In genomic region chr21:17512245-17513213, GRCh38 we compare ENCODE assay signal across 8 cellular contexts. TPM values are rescaled to one million over a fixed set of nuclear protein-coding genes. Genes with fewer than 3 reads are reported as not detected.
DNase-seq lines count a peak whose midpoint lies in the region; ATAC-seq, FAIRE-seq and TF ChIP-seq lines count a peak whose summit lies in the region.

Gene CXADR (plus strand): TSS chr21:17513043. CDS start chr21:17513130, 87 bp downstream.

- peak within 1 kb of the TSS; percentile 47 for H3K9ac ChIP-seq in endocrine pancreas (ENCODE audit: control insufficient read depth, insufficient read depth, low read length)

- POLR2A ChIA-PET in A549 (lab: Yijun Ruan, JAX), result interaction anchor here (1.0 kb wide), 2 partner anchors 42 to 58 kb away, joined by 3 read pairs; no protein-coding TSS in a partner anchor

- H3K4me1 ChIP-seq in A549 (peaks cover 9% of the 10 kb centered on the region), endocrine pancreas (ENCODE audit: control insufficient read depth, insufficient read depth, low read length) (no peaks in the 10 kb centered on the region)

- FAIRE-seq in A549 (lab: Jason Lieb, UNC), result no peak

- peak; percentile 40 for TF ChIP-seq CTCF in A549 (IDR thresholded peaks at IDR 0.05)

- peak within 1 kb of the TSS; percentile 94 for H3K4me3 ChIP-seq in A549
- H3K4me3 ChIP-seq in endocrine pancreas (ENCODE audit: control insufficient read depth, insufficient read depth, low read length), result peak within 1 kb of the TSS; percentile 73

- H3K4me2 ChIP-seq in A549, result peak within 1 kb of the TSS; percentile 89

- H3K27me3 ChIP-seq in endocrine pancreas (ENCODE audit: control insufficient read depth, insufficient read depth, low read length), result no peaks in the 10 kb centered on the region

- TF ChIP-seq EP300 in A549 (IDR thresholded peaks at IDR 0.05), result no peak

- WGBS in A549 (ENCODE audit: missing lambda C conversion rate), result 2% methylated on average over 9 of the region's 83 CpGs

- CTCF ChIA-PET in A549 (lab: Yijun Ruan, JAX), result interaction anchor here (0.6 to 2.0 kb wide), 16 partner anchors 9 to 126 kb away, joined by 3 to 8 read pairs (median 4); no protein-coding TSS in a partner anchor

- no peaks in the 10 kb centered on the region for H3K9me3 ChIP-seq in A549
- no peaks in the 10 kb centered on the region for H3K9me3 ChIP-seq in endocrine pancreas (ENCODE audit: control insufficient read depth, low read length)

- H3K27ac ChIP-seq in A549, result peak within 1 kb of the TSS; percentile 94 to 99

- DNase-seq in A549 (ENCODE audit: low read depth in 1 of 2, low spot score in 1 of 2) (peak; percentile 57 to 81), NCI-H460 (ENCODE audit: extremely low read depth, low read depth) (peak; percentile 68), middle frontal gyrus (ENCODE audit: extremely low spot score, low spot score) (peak; percentile 76)
- peak; percentile 38 to 65 for DNase-seq in activated CD8-positive, alpha-beta memory T cell treated with anti-CD3 and anti-CD28 coated beads for 4 hours (ENCODE audit: low read depth in 2 of 2)
- peak; percentile 23 to 43 for DNase-seq in stimulated activated CD8-positive, alpha-beta memory T cell treated with anti-CD3 and anti-CD28 coated beads, Interleukin-4, amount 100 ng/mL, for 1 hour (ENCODE audit: low read depth in 2 of 2, low spot score in 1 of 2)

- TF ChIP-seq RAD21 in A549 (conservative IDR thresholded peaks at IDR 0.05 in 1 of 2, IDR thresholded peaks at IDR 0.05 in 1 of 2), result no peak; a peak in 1 of 5 replicates

- ATAC-seq in A549, result peak; percentile 90
- peak; percentile 93 for ATAC-seq in GM18907 (IDR thresholded peaks at IDR 0.05; ENCODE audit: unreplicated experiment)
- ATAC-seq in HG03175 (IDR thresholded peaks at IDR 0.05; ENCODE audit: unreplicated experiment), result peak; percentile 87

- peak; percentile 73 for TF ChIP-seq POLR2A in A549 (IDR thresholded peaks at IDR 0.05; ENCODE audit: low read length)

- H3K36me3 ChIP-seq in endocrine pancreas (ENCODE audit: control insufficient read depth, insufficient read depth, low read length), result no peaks in the 10 kb centered on the region

TF ChIP-seq in A549, 52 proteins besides CTCF, POLR2A, EP300 and RAD21:
- no peak for TF ChIP-seq CBX2 (IDR thresholded peaks at IDR 0.05; ENCODE audit: borderline replicate concordance, low read depth)
- TF ChIP-seq MAX (IDR thresholded peaks at IDR 0.05), result peak; percentile 23; the same call in 1 of the 2 replicates
- peak; percentile 4; the same call in 2 of the 3 replicates for TF ChIP-seq SMC3 (IDR thresholded peaks at IDR 0.05)
- peak; percentile 76; the same call in 1 of the 2 replicates for TF ChIP-seq PHF8 (IDR thresholded peaks at IDR 0.05; ENCODE audit: borderline replicate concordance, low read depth)
- 0 out of 3 replicates have a peak, but pooled peaks have one; percentile 31 for TF ChIP-seq BCL3 (IDR thresholded peaks at IDR 0.05)
- TF ChIP-seq MYC (IDR thresholded peaks at IDR 0.05; ENCODE audit: borderline replicate concordance, low read length), result 0 out of 2 replicates have a peak, but pooled peaks have one; percentile 17
- no peak for TF ChIP-seq HDAC2 (IDR thresholded peaks at IDR 0.05)

RNA-seq across cellular contexts. Expression of gene CXADR, which starts in this region (rescaled TPM):
- polyA plus RNA-seq in A549 (2011; rRNA removed), result 20.3 and 21.7 TPM in 2 replicates
- 2.7 and 3.0 TPM in 2 replicates for polyA plus RNA-seq in A549 (2012; cell fraction: cytosol; rRNA removed)
- 1.4 and 1.6 TPM in 2 replicates for polyA plus RNA-seq in A549 (2012; cell fraction: nucleus; rRNA removed)
- polyA plus RNA-seq in A549 (2017; fragmentation: RNase III; extraction: RNeasy Plus Mini Kit Qiagen cat#74134 plus additional on column Dnase treatment), result 6.4 to 7.7 TPM (median 6.6 TPM) in 3 replicates
- 16.8 and 19.7 TPM in 2 replicates for polyA minus RNA-seq in A549 (2011; rRNA and poly(A)+ RNA removed)
- 22.6 and 25.8 TPM in 2 replicates for total RNA-seq in NCI-H460 (2014; rRNA removed; shearing (Covaris generic))
- 11.0 and 18.1 TPM in 2 replicates for polyA plus RNA-seq in NCI-H460 (2014; cell fraction: nucleus; rRNA removed)

Comparison
In these comparisons a context has a peak if more than half of its experiments do, and no peak if none do; other contexts are left out.
1. Peak in every context shown above with its lines: DNase-seq, ATAC-seq, H3K4me3 ChIP-seq and H3K27ac ChIP-seq.